Comparison of ENCODE assay signal across 8 cellular contexts in genomic region chr16:10509534-10510025, GRCh38.
DNase-seq lines count a peak whose midpoint lies in the region; ATAC-seq and TF ChIP-seq lines count a peak whose summit lies in the region.

No MANE protein-coding gene starts in this region.

- H3K36me3 ChIP-seq in BJ (ENCODE audit: control insufficient read depth, insufficient read depth, low read length) (no peaks in the 10 kb centered on the region), lung (ENCODE audit: control insufficient read depth in 2 of 2, insufficient read depth in 2 of 2, low read length in 2 of 2) (peaks cover 0 to 4% of the 10 kb centered on the region in 2 donors)

- no peak overlapping the region for H3K4me3 ChIP-seq in BJ (ENCODE audit: low read depth, low read length)
- H3K4me3 ChIP-seq in dorsolateral prefrontal cortex, result no peak overlapping the region
- no peak overlapping the region for H3K4me3 ChIP-seq in lung

- no peak overlapping the region for H3K27ac ChIP-seq in dorsolateral prefrontal cortex
- H3K27ac ChIP-seq in lung (ENCODE audit: low read depth in 1 of 2, low read length in 1 of 2), result no peak overlapping the region

- POLR2A ChIA-PET in BJ (lab: Charles Lee), result no interaction called here

- no peaks in the 10 kb centered on the region for H3K9me3 ChIP-seq in lung (ENCODE audit: control insufficient read depth in 2 of 2, insufficient read depth in 1 of 2, low read length in 1 of 2)

- no peaks in the 10 kb centered on the region for H3K4me1 ChIP-seq in lung (ENCODE audit: control insufficient read depth in 2 of 2, insufficient read depth in 2 of 2, low read length in 2 of 2)

- intact Hi-C loops in dorsolateral prefrontal cortex (cut with DNase I), result loop anchor here (1.0 to 10.0 kb wide), 5 partner anchors 195 to 1252 kb away; no protein-coding TSS in a partner anchor

- 26 to 29% methylated on average over 6 of the region's 6 CpGs for WGBS in lung, 2 donors

- CTCF ChIA-PET in BJ (lab: Yijun Ruan, JAX), result interaction anchor here (0.5 to 3.3 kb wide), 18 partner anchors 11 to 1943 kb away, joined by 3 to 34 read pairs (median 4); no protein-coding TSS in a partner anchor

- TF ChIP-seq CTCF in BJ (IDR thresholded peaks at IDR 0.05; ENCODE audit: insufficient read depth, low read depth, low read length) (peak; percentile 76), dorsolateral prefrontal cortex (IDR thresholded peaks at IDR 0.05 in 54 of 56, conservative IDR thresholded peaks at IDR 0.05 in 2 of 56; ENCODE audit: low read depth in 1 of 56, partially characterized antibody in 56 of 56) (peak; percentile 78 to 94 (median 86)), lung (IDR thresholded peaks at IDR 0.05; ENCODE audit: control extremely low read depth, extremely low read depth) (peak; percentile 86)

- ATAC-seq in GM19324 (IDR thresholded peaks at IDR 0.05; ENCODE audit: low FRiP score, unreplicated experiment), result peak; percentile 80
- ATAC-seq in HG03460 (IDR thresholded peaks at IDR 0.05; ENCODE audit: unreplicated experiment), result peak; percentile 84
- peak; percentile 71 for ATAC-seq in lung (ENCODE audit: insufficient read depth, low FRiP score)

- H3K27me3 ChIP-seq in BJ (ENCODE audit: control insufficient read depth, insufficient read depth, low read length) (no peaks in the 10 kb centered on the region), dorsolateral prefrontal cortex (peaks cover 0 to 7% (median 0%) of the 10 kb centered on the region in 45 donors), lung (ENCODE audit: control insufficient read depth, insufficient read depth) (no peaks in the 10 kb centered on the region)

- no peak for DNase-seq in BJ (ENCODE audit: low read depth)
- DNase-seq in NCI-H748 (lab: John Stamatoyannopoulos, UW; ENCODE audit: unreplicated experiment), result peak; percentile 71
- DNase-seq in activated CD4-positive, alpha-beta T cell treated with anti-CD3 and anti-CD28 coated beads, Interleukin-2, amount 50 U/mL, for 24 hours (ENCODE audit: low read depth in 1 of 2, low spot score in 1 of 2), result peak; percentile 11 to 71
- peak in 9 of 10 donors; percentile 56 to 77 (median 62) for DNase-seq in dorsolateral prefrontal cortex
- peak; percentile 65 for DNase-seq in lung (ENCODE audit: low spot score)
- DNase-seq in stimulated activated CD8-positive, alpha-beta memory T cell treated with anti-CD3 and anti-CD28 coated beads, Interleukin-2, amount 100 ng/mL, for 48 hours (ENCODE audit: low read depth in 2 of 2), result peak; percentile 10 to 23
